In the genomic region with DNA sequence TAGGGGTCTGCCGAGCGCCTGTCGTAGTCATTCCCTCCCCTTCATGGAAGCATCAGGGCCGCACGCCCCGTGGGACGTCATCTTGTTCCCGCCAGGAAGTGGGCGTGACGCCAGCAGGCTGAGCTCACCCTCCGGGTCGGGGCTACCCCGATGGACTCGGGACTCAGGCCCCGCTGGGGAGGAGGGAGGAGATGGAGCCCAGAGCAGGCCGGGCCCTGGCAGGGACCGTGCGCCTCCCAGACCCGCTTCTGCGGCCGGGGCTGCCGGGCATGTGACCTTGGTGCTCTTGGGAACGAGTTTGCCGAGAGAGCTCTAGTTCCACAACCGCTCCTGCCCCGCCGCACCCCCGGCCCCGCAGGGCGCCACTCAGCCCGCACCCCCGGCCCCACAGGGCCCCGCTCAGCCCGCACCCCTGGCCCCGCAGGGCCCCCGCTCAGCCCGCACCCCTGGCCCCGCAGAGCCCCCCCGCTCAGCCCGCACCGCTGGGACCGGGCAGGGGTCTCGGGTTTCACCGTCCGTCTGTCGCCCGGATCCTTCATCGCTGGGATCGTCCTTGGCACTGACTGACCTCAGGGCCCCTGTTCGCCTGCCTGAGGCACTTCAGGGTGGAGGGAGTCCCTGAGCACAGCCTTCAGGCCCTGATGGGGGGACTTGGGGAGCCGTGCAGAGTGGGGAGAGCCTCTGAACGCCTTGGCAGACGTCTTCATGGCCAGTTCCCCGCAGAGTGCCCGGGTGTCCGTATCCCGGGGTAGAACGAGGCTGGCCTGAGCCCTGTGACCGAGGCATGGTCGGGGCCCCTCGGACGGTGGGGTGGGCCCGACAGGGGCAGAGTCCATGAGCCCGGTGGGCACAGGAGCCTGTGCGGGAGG, we compare ENCODE assay signal across 1 cellular context.
TF ChIP-seq lines count a peak whose summit lies in the region.

No MANE protein-coding gene starts in this region.

TF ChIP-seq in K562, 482 proteins besides CTCF, POLR2A, EP300 and RAD21 (continued from another document):
- TF ChIP-seq, protein P1, sequence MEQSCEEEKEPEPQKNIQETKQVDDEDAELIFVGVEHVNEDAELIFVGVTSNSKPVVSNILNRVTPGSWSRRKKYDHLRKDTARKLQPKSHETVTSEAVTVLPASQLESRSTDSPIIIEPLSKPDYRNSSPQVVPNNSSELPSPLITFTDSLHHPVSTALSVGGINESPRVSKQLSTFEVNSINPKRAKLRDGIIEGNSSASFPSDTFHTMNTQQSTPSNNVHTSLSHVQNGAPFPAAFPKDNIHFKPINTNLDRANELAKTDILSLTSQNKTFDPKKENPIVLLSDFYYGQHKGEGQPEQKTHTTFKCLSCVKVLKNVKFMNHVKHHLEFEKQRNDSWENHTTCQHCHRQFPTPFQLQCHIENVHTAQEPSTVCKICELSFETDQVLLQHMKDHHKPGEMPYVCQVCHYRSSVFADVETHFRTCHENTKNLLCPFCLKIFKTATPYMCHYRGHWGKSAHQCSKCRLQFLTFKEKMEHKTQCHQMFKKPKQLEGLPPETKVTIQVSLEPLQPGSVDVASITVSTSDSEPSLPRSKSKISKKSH (CRISPR knock-in tag; IDR thresholded peaks at IDR 0.05), result no peak
- TF ChIP-seq CREM (IDR thresholded peaks at IDR 0.05; ENCODE audit: low read depth), result 0 out of 2 replicates have a peak, but pooled peaks have one; percentile 36
- TF ChIP-seq ZNF263 (CRISPR knock-in tag; IDR thresholded peaks at IDR 0.05; ENCODE audit: borderline replicate concordance), result peak; percentile 38; the same call in 1 of the 2 replicates
